Comparison of ENCODE assay signal across 20 cellular contexts in genomic region chr1:79568411-79568810, GRCh38.
A peak's percentile ranks its signal among the peaks of the same experiment; 100 is the strongest.
DNase-seq lines count a peak whose midpoint lies in the region; ATAC-seq and TF ChIP-seq lines count a peak whose summit lies in the region.
"Had no signal": no experiment of that assay in that cellular context is flagged by ENCODE, and none has a peak within 500 bp of the region (broad histone marks: within the 10 kb centered on the region; RNA-seq: fewer than 3 reads in every experiment).

No MANE protein-coding gene starts in this region.

- no peak for TF ChIP-seq CTCF in retinal pigment epithelial cell (conservative IDR thresholded peaks at IDR 0.05; ENCODE audit: low read depth, low read length)

- no peak overlapping the region for H3K4me3 ChIP-seq in retinal pigment epithelial cell (ENCODE audit: low read length)
- H3K4me3 ChIP-seq: colonic mucosa, MG63, suprapubic skin, uterus had no signal

- ATAC-seq in HG02852 (IDR thresholded peaks at IDR 0.05; ENCODE audit: unreplicated experiment): no peak
- no peak for ATAC-seq in GM18520 (IDR thresholded peaks at IDR 0.05; ENCODE audit: unreplicated experiment)
- ATAC-seq: CD8-positive, alpha-beta T cell; SK-N-SH treated with all-trans-retinoic acid at 6 μM for 48 hours had no signal

- peak; percentile 60 for DNase-seq in HCEC 1CT
- peak; percentile 78 for DNase-seq in amniotic epithelial cell (ENCODE audit: low read depth)
- DNase-seq in fibroblast of peridontal ligament (ENCODE audit: extremely low read depth): peak; percentile 43
- peak; percentile 34 for DNase-seq in retinal pigment epithelial cell (ENCODE audit: low read depth)
- DNase-seq in D341Med (ENCODE audit: low spot score): no peak
- DNase-seq: activated CD4-positive, alpha-beta T cell treated with anti-CD3 and anti-CD28 coated beads, Interleukin-2, amount 50 U/mL, for 1 hour; CD8-positive, alpha-beta T cell; colonic mucosa; DMS79; endodermal cell; GOT3; MG63; NCI-H1436; NCI-H2107; NCI-H510A; uterus had no signal
